Comparison of ENCODE assay signal across 23 cellular contexts in genomic region chr1:44059956-44060355, GRCh38. TPM values are rescaled to one million over a fixed set of nuclear protein-coding genes. Genes with fewer than 3 reads are reported as not detected.
DNase-seq lines count a peak whose midpoint lies in the region; FAIRE-seq and TF ChIP-seq lines count a peak whose summit lies in the region.
"Had no signal": no experiment of that assay in that cellular context is flagged by ENCODE, and none has a peak within 500 bp of the region (broad histone marks: within the 10 kb centered on the region; RNA-seq: fewer than 3 reads in every experiment).

No MANE protein-coding gene starts in this region.

- intact Hi-C loops in uterus (cut with DNase I; ENCODE audit: low total_unique reads), result no loop called here

- no peak for TF ChIP-seq POLR2A in uterus (IDR thresholded peaks at IDR 0.05)

- H3K9ac ChIP-seq in keratinocyte (ENCODE audit: control insufficient read depth, extremely low read depth, insufficient read depth, low read length), result no peak overlapping the region

- no peak overlapping the region for H2AFZ ChIP-seq in keratinocyte (ENCODE audit: control insufficient read depth, low read length)

- H3K4me2 ChIP-seq in keratinocyte (ENCODE audit: control insufficient read depth, extremely low read depth, insufficient read depth, low read depth, low read length), result no peak overlapping the region

- H4K20me1 ChIP-seq in keratinocyte (ENCODE audit: control insufficient read depth, extremely low read depth, insufficient read depth, low read length), result no peaks in the 10 kb centered on the region

- peaks cover 9% of the 10 kb centered on the region for H3K4me1 ChIP-seq in SJCRH30
- peaks cover 14% of the 10 kb centered on the region for H3K4me1 ChIP-seq in keratinocyte (ENCODE audit: control insufficient read depth, extremely low read depth, insufficient read depth, low read length)
- H3K4me1 ChIP-seq in uterus, result no peaks in the 10 kb centered on the region
- H3K4me1 ChIP-seq: psoas muscle had no signal

- dilution Hi-C loops in keratinocyte (cut with MboI; ENCODE audit: extremely low pct_ligation_motif_present, low sequenced_read_pairs), result no loop called here

- DNase-seq in LHCN-M2 (ENCODE audit: low read depth) (peak; percentile 70), SJCRH30 (peak; percentile 40 to 63), keratinocyte (ENCODE audit: low read depth, low spot score) (no peak), uterus (peak in 1 of 2 donors; percentile 27), SKM-1 (lab: John Stamatoyannopoulos, UW; ENCODE audit: unreplicated experiment) (no peak), NCI-H1105 treated with DMSO at 0.1 percent for 48 hours (lab: John Stamatoyannopoulos, UW) (no peak), NCI-H226 (no peak)
- DNase-seq: activated CD4-positive, alpha-beta T cell treated with anti-CD3 and anti-CD28 coated beads for 4 hours; activated naive CD4-positive, alpha-beta T cell; activated T-cell treated with anti-CD3 and anti-CD28 coated beads, Interleukin-2, amount 50 U/mL, for 4 hours; effector memory CD4-positive, alpha-beta T cell; erythroblast; GDM1; kidney; NCI-H1436 treated with DMSO at 0.1 percent for 48 hours; NCI-H510A treated with DMSO at 0.1 percent for 48 hours; psoas muscle; stimulated activated CD4-positive, alpha-beta T cell treated with anti-CD3 and anti-CD28 coated beads, Interleukin-2, amount 100 ng/mL, for 48 hours; stimulated activated naive B cell treated with anti-CD40 and anti-IgM and Interleukin-4, amounts not matched to agents 10 μg/mL and 1 μg/mL and 100 μg/mL, for 72 hours had no signal

- FAIRE-seq in keratinocyte (lab: Jason Lieb, UNC), result peak; percentile 43
- FAIRE-seq: colon, kidney, RCC 7860 had no signal

- H3K27me3 ChIP-seq in SJCRH30, result peaks cover 13% of the 10 kb centered on the region; the same call in 1 of the 2 replicates
- no peaks in the 10 kb centered on the region for H3K27me3 ChIP-seq in keratinocyte (ENCODE audit: control insufficient read depth, extremely low read depth, insufficient read depth, low read length)
- H3K27me3 ChIP-seq in uterus, result no peaks in the 10 kb centered on the region

- H3K36me3 ChIP-seq in SJCRH30, result no peaks in the 10 kb centered on the region
- H3K36me3 ChIP-seq in keratinocyte (ENCODE audit: control insufficient read depth in 2 of 2, extremely low read depth in 1 of 2, insufficient read depth in 2 of 2, low read length in 2 of 2), result no peaks in the 10 kb centered on the region
- H3K36me3 ChIP-seq in uterus, result no peaks in the 10 kb centered on the region

- H3K27ac ChIP-seq in SJCRH30 (no peak overlapping the region), keratinocyte (ENCODE audit: control insufficient read depth, insufficient read depth, low read length) (no peak overlapping the region), uterus (peak overlapping the region; percentile 40 to 61)
- H3K27ac ChIP-seq: psoas muscle had no signal

- no peaks in the 10 kb centered on the region for H3K9me1 ChIP-seq in keratinocyte (ENCODE audit: control insufficient read depth, extremely low read depth, insufficient read depth, low read length)

- TF ChIP-seq CTCF in keratinocyte (optimal IDR thresholded peaks at IDR 0.05 in 1 of 3, IDR thresholded peaks at IDR 0.05 in 1 of 3, conservative IDR thresholded peaks at IDR 0.05 in 1 of 3; ENCODE audit: extremely low read depth in 1 of 3, insufficient read depth in 2 of 3, low read length in 3 of 3) (no peak), uterus (IDR thresholded peaks at IDR 0.05) (no peak)

- H3K9me3 ChIP-seq in SJCRH30 (replicated peaks) (no peaks in the 10 kb centered on the region), keratinocyte (ENCODE audit: control insufficient read depth, low read depth, low read length) (no peaks in the 10 kb centered on the region), uterus (no peaks in the 10 kb centered on the region)
- H3K9me3 ChIP-seq: psoas muscle had no signal

- H3K4me3 ChIP-seq in SJCRH30 (no peak overlapping the region), keratinocyte (ENCODE audit: control insufficient read depth in 2 of 3, extremely low read depth in 1 of 3, insufficient read depth in 2 of 3, low read depth in 1 of 3, low read length in 3 of 3) (no peak overlapping the region), uterus (no peak overlapping the region)
- H3K4me3 ChIP-seq: lung, psoas muscle had no signal

- no peaks in the 10 kb centered on the region for H3K79me2 ChIP-seq in keratinocyte (ENCODE audit: control insufficient read depth, insufficient read depth, low read length)

RNA-seq across cellular contexts. Expression of gene SLC6A9, which starts 28.7 kb away (rescaled TPM):
- total RNA-seq in LHCN-M2 (2014; rRNA removed), result 0.06 and 0.40 TPM in 2 replicates
- 0.43 TPM for polyA plus RNA-seq in LHCN-M2 (2012)
- total RNA-seq in SJCRH30 (2014; rRNA removed; shearing (Covaris generic)), result 0.51 and 0.63 TPM in 2 replicates
- polyA plus RNA-seq in keratinocyte, result 4.3 to 7.5 TPM (median 5.3 TPM) in 3 replicates
- 5.0 TPM for polyA plus RNA-seq in keratinocyte (2011; ENCODE audit: low read depth)
- polyA plus RNA-seq in keratinocyte (2011; cell fraction: cytosol; rRNA removed), result 3.5 and 4.5 TPM in 2 replicates
- 12.6 and 13.2 TPM in 2 replicates for polyA plus RNA-seq in keratinocyte (2011; cell fraction: nucleus; rRNA removed)
- polyA plus RNA-seq in keratinocyte (2012; ENCODE audit: low replicate concordance), result 10.8 and 23.3 TPM in 2 replicates
- 9.1 to 24.4 TPM (median 10.9 TPM) in 3 replicates for polyA minus RNA-seq in keratinocyte
- 12.3 TPM for polyA minus RNA-seq in keratinocyte (2011; cell fraction: cytosol; rRNA and poly(A)+ RNA removed)
- 11.6 TPM in 2 replicates for polyA minus RNA-seq in keratinocyte (2011; cell fraction: nucleus; rRNA and poly(A)+ RNA removed)
- total RNA-seq in uterus, result 10 to 100 TPM in 2 of 4 donors, 1 to 10 TPM in 2; 4.6 to 30.9 (median 17.4) TPM

RNA-seq across cellular contexts. Expression of gene KLF17, which starts 58.7 kb away (rescaled TPM):
- total RNA-seq in LHCN-M2 (2014; rRNA removed) (0.11 and 0.19 TPM in 2 replicates), uterus (1 to 10 TPM in 1 of 4 donors, under 1 TPM in 2, not detected in 1; 0.26 to 1.9 (median 0.58) TPM)
- polyA plus RNA-seq in LHCN-M2 (2012), result 0.05 TPM
- total RNA-seq in SJCRH30 (2014; rRNA removed; shearing (Covaris generic)), result not detected in 2 replicates
- polyA plus RNA-seq in keratinocyte, result 0.03 TPM in 1 of 3 replicates, not detected in the others
- not detected for polyA plus RNA-seq in keratinocyte (2011; ENCODE audit: low read depth)
- 0.03 and 0.04 TPM in 2 replicates for polyA plus RNA-seq in keratinocyte (2011; cell fraction: cytosol; rRNA removed)
- 0.08 TPM in 2 replicates for polyA plus RNA-seq in keratinocyte (2011; cell fraction: nucleus; rRNA removed)
- 0.03 TPM in 1 of 2 replicates, not detected in the other for polyA plus RNA-seq in keratinocyte (2012; ENCODE audit: low replicate concordance)
- 0.06 TPM in 1 of 3 replicates, not detected in the others for polyA minus RNA-seq in keratinocyte
- not detected for polyA minus RNA-seq in keratinocyte (2011; cell fraction: cytosol; rRNA and poly(A)+ RNA removed)
- not detected in 2 replicates for polyA minus RNA-seq in keratinocyte (2011; cell fraction: nucleus; rRNA and poly(A)+ RNA removed)
- total RNA-seq: activated CD8-positive, alpha-beta memory T cell treated with anti-CD3 and anti-CD28 coated beads for 36 hours; activated T-cell treated with anti-CD3 and anti-CD28 coated beads, Interleukin-2, amount 50 U/mL, for 4 hours; kidney; psoas muscle had no signal
- polyA plus RNA-seq: psoas muscle had no signal

Comparison
In these comparisons a context has a peak if more than half of its experiments do, and no peak if none do; other contexts are left out.
1. DNase-seq: peak in LHCN-M2 (single experiment) and SJCRH30 (2 of 2); none in keratinocyte (single experiment), SKM-1 (single experiment), NCI-H1105 treated with DMSO at 0.1 percent for 48 hours (single experiment) and NCI-H226 (single experiment).
2. H3K27ac ChIP-seq: peak in uterus (2 of 2); none in SJCRH30 (single experiment) and keratinocyte (single experiment).